9 cellular contexts compared by ENCODE assay signal in the genomic region with DNA sequence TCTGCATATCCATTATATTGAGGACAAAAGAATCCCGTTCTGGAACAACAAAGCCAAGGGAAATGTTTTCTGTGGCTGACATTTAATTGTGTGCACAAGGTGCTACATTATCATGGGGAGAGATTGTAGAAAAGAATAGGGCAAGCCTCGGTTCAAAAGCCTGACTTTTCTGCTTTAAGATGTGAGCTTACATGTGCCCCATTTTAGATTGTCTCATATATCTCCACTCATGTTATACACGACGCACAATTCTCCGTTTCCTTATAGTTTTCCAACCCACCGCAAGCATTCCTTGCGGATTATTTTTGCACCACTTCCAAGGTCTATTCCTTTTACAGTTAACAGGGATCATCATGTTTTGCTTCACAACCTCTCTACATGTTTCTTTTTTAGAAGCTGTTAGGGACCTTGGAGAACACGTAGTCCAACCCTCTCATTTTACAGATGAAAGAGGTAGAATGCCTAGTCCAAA.
DNase-seq lines count a peak whose midpoint lies in the region; ATAC-seq, FAIRE-seq and TF ChIP-seq lines count a peak whose summit lies in the region.
"Had no signal": no experiment of that assay in that cellular context is flagged by ENCODE, and none has a peak within 500 bp of the region (broad histone marks: within the 10 kb centered on the region; RNA-seq: fewer than 3 reads in every experiment).

No MANE protein-coding gene starts in this region.

- ATAC-seq in gastroesophageal sphincter (no peak), HG03139 (IDR thresholded peaks at IDR 0.05; ENCODE audit: unreplicated experiment) (no peak), left lung (no peak)

- DNase-seq in GM23248 (no peak), glomerular visceral epithelial cell (ENCODE audit: extremely low spot score) (no peak), left lung (no peak), GM12892 (ENCODE audit: insufficient read length) (no peak)

- H3K27me3 ChIP-seq in GM23248 (replicated peaks; ENCODE audit: insufficient read depth) (no peaks in the 10 kb centered on the region), SU-DHL-6 (ENCODE audit: low read length) (no peaks in the 10 kb centered on the region), gastroesophageal sphincter (no peaks in the 10 kb centered on the region), skeletal muscle satellite cell (ENCODE audit: control insufficient read depth, insufficient read depth, low read length) (no peaks in the 10 kb centered on the region), left lung (peaks cover 0 to 7% of the 10 kb centered on the region in 2 donors)

- H3K27ac ChIP-seq in GM23248, result no peak overlapping the region
- no peak overlapping the region for H3K27ac ChIP-seq in SU-DHL-6 (ENCODE audit: low read depth, low read length)
- peak overlapping the region; percentile 77 to 95 (median 90) for H3K27ac ChIP-seq in gastroesophageal sphincter
- H3K27ac ChIP-seq in left lung, result peak overlapping the region in 1 of 2 donors; percentile 94

- H3K4me2 ChIP-seq in GM23248 (ENCODE audit: unreplicated experiment) (peak overlapping the region; percentile 45), SU-DHL-6 (ENCODE audit: low read depth, low read length, poor library complexity, severe bottlenecking) (peak overlapping the region; percentile 43), skeletal muscle satellite cell (ENCODE audit: low read length) (peak overlapping the region; percentile 94)

- TF ChIP-seq POLR2A in gastroesophageal sphincter (IDR thresholded peaks at IDR 0.05) (no peak), GM12892 (IDR thresholded peaks at IDR 0.05; ENCODE audit: low read depth, low read length) (no peak)

- no peak for TF ChIP-seq CTCF in SU-DHL-6 (IDR thresholded peaks at IDR 0.05; ENCODE audit: insufficient read depth, low read length, poor library complexity, severe bottlenecking)
- TF ChIP-seq CTCF in gastroesophageal sphincter (IDR thresholded peaks at IDR 0.05), result no peak
- peak in 1 of 2 donors; percentile 52 for TF ChIP-seq CTCF in left lung (IDR thresholded peaks at IDR 0.05)

- H3K9me3 ChIP-seq in GM23248 (ENCODE audit: low read depth) (no peaks in the 10 kb centered on the region), SU-DHL-6 (ENCODE audit: insufficient read depth, low read length) (no peaks in the 10 kb centered on the region), gastroesophageal sphincter (no peaks in the 10 kb centered on the region), skeletal muscle satellite cell (replicated peaks; ENCODE audit: low read length) (no peaks in the 10 kb centered on the region), left lung (no peaks in the 10 kb centered on the region)

- no peak for TF ChIP-seq EP300 in gastroesophageal sphincter (IDR thresholded peaks at IDR 0.05)

- H3K4me3 ChIP-seq in GM23248 (peak overlapping the region; percentile 67), SU-DHL-6 (ENCODE audit: insufficient read depth, low read length, poor library complexity, severe bottlenecking) (no peak overlapping the region), gastroesophageal sphincter (peak overlapping the region in 1 of 2 donors; percentile 78), skeletal muscle satellite cell (ENCODE audit: low read length) (no peak overlapping the region), left lung (no peak overlapping the region)

- no peak for FAIRE-seq in GM12892 (lab: Jason Lieb, UNC)
- FAIRE-seq: GM12878 had no signal

- H3K9ac ChIP-seq in GM23248, result peak overlapping the region; percentile 82
- H3K9ac ChIP-seq in SU-DHL-6 (ENCODE audit: low read length), result no peak overlapping the region
- peak overlapping the region; percentile 89 for H3K9ac ChIP-seq in skeletal muscle satellite cell (ENCODE audit: low read depth, low read length)

- H3K79me2 ChIP-seq in GM23248 (ENCODE audit: insufficient read depth), result no peaks in the 10 kb centered on the region
- H3K79me2 ChIP-seq in SU-DHL-6 (ENCODE audit: insufficient read depth, low read length), result no peaks in the 10 kb centered on the region

- in situ Hi-C loops in GM23248 (cut with MboI), result loop anchor here (25.0 kb wide), 1 partner anchor 516 kb away; no protein-coding TSS in a partner anchor

- no peaks in the 10 kb centered on the region for H3K36me3 ChIP-seq in GM23248 (ENCODE audit: low read depth)
- H3K36me3 ChIP-seq in SU-DHL-6 (ENCODE audit: low read length), result no peaks in the 10 kb centered on the region
- no peaks in the 10 kb centered on the region for H3K36me3 ChIP-seq in gastroesophageal sphincter
- H3K36me3 ChIP-seq in skeletal muscle satellite cell (ENCODE audit: insufficient read depth, low read length), result no peaks in the 10 kb centered on the region
- no peaks in the 10 kb centered on the region for H3K36me3 ChIP-seq in left lung

- intact Hi-C loops in left lung (cut with DNase I), result loop anchor here in 1 of 2 donors (5.0 to 10.0 kb wide), 4 partner anchors 101 to 599 kb away; partner anchors contain the start of gene MAML3

- H2AFZ ChIP-seq in GM23248, result peak overlapping the region; percentile 74
- H2AFZ ChIP-seq in SU-DHL-6 (ENCODE audit: low read depth, low read length, severe bottlenecking), result no peak overlapping the region

- H4K20me1 ChIP-seq in GM23248 (ENCODE audit: insufficient read depth), result no peaks in the 10 kb centered on the region
- H4K20me1 ChIP-seq in SU-DHL-6 (ENCODE audit: low read depth, low read length), result no peaks in the 10 kb centered on the region

- H3K4me1 ChIP-seq in GM23248 (ENCODE audit: insufficient read depth) (peaks cover 39% of the 10 kb centered on the region), gastroesophageal sphincter (peaks cover 4 to 59% (median 9%) of the 10 kb centered on the region in 3 donors), skeletal muscle satellite cell (ENCODE audit: control insufficient read depth, insufficient read depth, low read length) (peaks cover 44% of the 10 kb centered on the region), left lung (peaks cover 4 to 29% of the 10 kb centered on the region in 2 donors)

- H3F3A ChIP-seq in GM23248 (ENCODE audit: insufficient read depth) (peaks cover 32% of the 10 kb centered on the region; the same call in 1 of the 2 replicates), SU-DHL-6 (ENCODE audit: insufficient read depth) (no peaks in the 10 kb centered on the region)

- H3K9me2 ChIP-seq in GM23248 (ENCODE audit: insufficient read depth) (no peaks in the 10 kb centered on the region), SU-DHL-6 (replicated peaks; ENCODE audit: insufficient read depth, low read length) (no peaks in the 10 kb centered on the region)

- WGBS in GM23248 (ENCODE audit: low coverage in 1 of 2, low lambda C conversion rate in 2 of 2, missing lambda C conversion rate in 2 of 2), 2 experiments, result 62 to 66% methylated on average over 8 of the region's 8 CpGs
- WGBS in gastroesophageal sphincter (ENCODE audit: low coverage in 1 of 2), 2 donors, result 6 to 41% methylated on average over 2 to 8 of the region's 8 CpGs

Comparison
In these comparisons a context has a peak if more than half of its experiments do, and no peak if none do; other contexts are left out.
1. H3K27ac ChIP-seq: peak in gastroesophageal sphincter (4 of 4); none in GM23248 (single experiment) and SU-DHL-6 (single experiment).
2. H3K4me2 ChIP-seq: peak in every context shown above with its lines; median percentile 94 in skeletal muscle satellite cell; 45 in GM23248; 43 in SU-DHL-6.